ENCODE assay signal across 10 cellular contexts in the genomic region with DNA sequence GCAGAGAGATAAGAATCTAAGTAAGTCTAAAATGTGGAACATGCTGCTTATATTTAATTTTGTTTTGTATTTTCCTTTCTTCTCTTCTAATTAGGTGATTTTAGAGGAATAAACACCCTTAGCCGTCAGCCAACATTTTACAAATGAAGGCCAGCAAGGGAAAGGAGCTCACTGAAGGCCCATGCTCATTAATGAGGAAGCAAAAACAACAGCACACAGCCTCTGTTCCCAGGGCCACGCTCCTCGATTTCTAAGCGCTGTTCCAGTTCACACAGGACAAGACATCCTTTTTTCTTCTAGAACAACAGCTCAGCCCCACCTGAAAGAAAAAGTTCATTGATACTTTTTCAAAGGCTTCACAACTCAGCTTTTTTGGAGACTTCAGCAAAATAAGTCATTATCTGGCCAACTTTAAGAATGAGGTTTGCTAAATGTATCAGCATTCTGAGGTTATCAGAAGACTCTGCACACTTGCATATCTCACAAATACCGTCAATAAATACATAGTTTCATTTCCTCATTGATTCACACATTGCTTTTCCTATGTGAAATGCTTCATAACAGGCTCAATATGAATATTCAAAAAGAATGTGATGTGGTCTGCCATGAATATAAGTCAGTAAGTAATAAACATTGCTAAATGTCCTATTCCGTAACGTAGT. TPM values are rescaled to one million over a fixed set of nuclear protein-coding genes. Genes with fewer than 3 reads are reported as not detected.
DNase-seq lines count a peak whose midpoint lies in the region; ATAC-seq and TF ChIP-seq lines count a peak whose summit lies in the region.
"Had no signal": no experiment of that assay in that cellular context is flagged by ENCODE, and none has a peak within 500 bp of the region (broad histone marks: within the 10 kb centered on the region; RNA-seq: fewer than 3 reads in every experiment).

No MANE protein-coding gene starts in this region.

- no peaks in the 10 kb centered on the region for H3K27me3 ChIP-seq in BLaER1 treated with 17β-estradiol and CSF1 and Interleukin-3, amounts not matched to agents 10 nM and 100 nM
- H3K27me3 ChIP-seq in OCI-LY1 (ENCODE audit: insufficient read depth, low read length) (no peaks in the 10 kb centered on the region), lower lobe of right lung (ENCODE audit: low read depth) (peaks cover 3% of the 10 kb centered on the region), thyroid gland (no peaks in the 10 kb centered on the region)

- H3K9me3 ChIP-seq in BLaER1 treated with 17β-estradiol and CSF1 and Interleukin-3, amounts not matched to agents 10 nM and 100 nM (replicated peaks in 1 of 11) = peaks cover 23 to 30% (median 28%) of the 10 kb centered on the region in 11 experiments
- H3K9me3 ChIP-seq in OCI-LY1 (ENCODE audit: low read length) (peaks cover 16% of the 10 kb centered on the region), lower lobe of right lung (peaks cover 19% of the 10 kb centered on the region), thyroid gland (no peaks in the 10 kb centered on the region)

- DNase-seq in lower lobe of right lung (no peak), T1000 (lab: John Stamatoyannopoulos, UW) (no peak), thyroid gland (no peak)
- DNase-seq: IMR-90, NCI-H510A had no signal

- intact Hi-C loops in lower lobe of right lung (cut with DNase I) = no loop called here
- intact Hi-C loops in thyroid gland (cut with DNase I) = no loop called here

- H3K27ac ChIP-seq in BLaER1 treated with 17β-estradiol and CSF1 and Interleukin-3, amounts not matched to agents 10 nM and 100 nM = peak overlapping the region in 6 of 11 experiments; percentile 5 to 23 (median 18); a peak in 10 of 22 replicates
- H3K27ac ChIP-seq in OCI-LY1 (ENCODE audit: low read depth, low read length, poor library complexity, severe bottlenecking) = peak overlapping the region; percentile 19
- H3K27ac ChIP-seq in lower lobe of right lung = no peak overlapping the region
- no peak overlapping the region for H3K27ac ChIP-seq in thyroid gland

- H3K79me2 ChIP-seq in OCI-LY1 (ENCODE audit: insufficient read depth, low read length) = no peaks in the 10 kb centered on the region

- no peaks in the 10 kb centered on the region for H3F3A ChIP-seq in OCI-LY1 (ENCODE audit: insufficient read depth, low read length)

- TF ChIP-seq CTCF in OCI-LY1 (IDR thresholded peaks at IDR 0.05; ENCODE audit: low read length) (no peak), lower lobe of right lung (IDR thresholded peaks at IDR 0.05) (no peak), thyroid gland (IDR thresholded peaks at IDR 0.05) (no peak)

- peak; percentile 91 for ATAC-seq in GM19351 (IDR thresholded peaks at IDR 0.05; ENCODE audit: unreplicated experiment)
- peak; percentile 87 for ATAC-seq in HG02938 (IDR thresholded peaks at IDR 0.05; ENCODE audit: unreplicated experiment)
- ATAC-seq in lower lobe of right lung = no peak
- no peak for ATAC-seq in esophagus mucosa

- no peaks in the 10 kb centered on the region for H3K36me3 ChIP-seq in BLaER1 treated with 17β-estradiol and CSF1 and Interleukin-3, amounts not matched to agents 10 nM and 100 nM
- H3K36me3 ChIP-seq in OCI-LY1 (ENCODE audit: insufficient read depth, low read length) (no peaks in the 10 kb centered on the region), lower lobe of right lung (no peaks in the 10 kb centered on the region), thyroid gland (no peaks in the 10 kb centered on the region)

- peaks cover 24 to 34% (median 26%) of the 10 kb centered on the region in 10 experiments for H3K4me1 ChIP-seq in BLaER1 treated with 17β-estradiol and CSF1 and Interleukin-3, amounts not matched to agents 10 nM and 100 nM
- H3K4me1 ChIP-seq in OCI-LY1 (ENCODE audit: insufficient read depth, low read length, severe bottlenecking) = peaks cover 17% of the 10 kb centered on the region
- H3K4me1 ChIP-seq in lower lobe of right lung = no peaks in the 10 kb centered on the region
- H3K4me1 ChIP-seq in thyroid gland = no peaks in the 10 kb centered on the region

- H3K9me2 ChIP-seq in OCI-LY1 (ENCODE audit: low read depth, low read length) = no peaks in the 10 kb centered on the region

- peak overlapping the region; percentile 65 to 90 (median 80) for H3K4me2 ChIP-seq in BLaER1 treated with 17β-estradiol and CSF1 and Interleukin-3, amounts not matched to agents 10 nM and 100 nM
- peak overlapping the region; percentile 15; the same call in 1 of the 2 replicates for H3K4me2 ChIP-seq in OCI-LY1 (ENCODE audit: low read length)

- no peaks in the 10 kb centered on the region for H4K20me1 ChIP-seq in BLaER1 treated with 17β-estradiol and CSF1 and Interleukin-3, amounts not matched to agents 10 nM and 100 nM
- H4K20me1 ChIP-seq in OCI-LY1 (ENCODE audit: insufficient read depth, low read length) = no peaks in the 10 kb centered on the region

- H2AFZ ChIP-seq in OCI-LY1 (ENCODE audit: low read length) = 0 out of 2 replicates have a peak overlapping the region, but pooled peaks have one; percentile 9

- TF ChIP-seq POLR2A in thyroid gland (IDR thresholded peaks at IDR 0.05) = no peak

- H3K9ac ChIP-seq in BLaER1 treated with 17β-estradiol and CSF1 and Interleukin-3, amounts not matched to agents 10 nM and 100 nM = peak overlapping the region in 2 of 11 experiments; percentile 20 to 22; a peak in 3 of 22 replicates
- H3K9ac ChIP-seq in OCI-LY1 (ENCODE audit: low read length) = 0 out of 2 replicates have a peak overlapping the region, but pooled peaks have one; percentile 9

- WGBS in thyroid gland, 2 donors = 87 to 94% methylated on average over 7 of the region's 7 CpGs

- no peak overlapping the region for H3K4me3 ChIP-seq in BLaER1 treated with 17β-estradiol and CSF1 and Interleukin-3, amounts not matched to agents 10 nM and 100 nM
- H3K4me3 ChIP-seq in OCI-LY1 (ENCODE audit: low read depth, low read length, poor library complexity, severe bottlenecking) = no peak overlapping the region
- H3K4me3 ChIP-seq in lower lobe of right lung = no peak overlapping the region
- no peak overlapping the region for H3K4me3 ChIP-seq in thyroid gland (replicated peaks in 1 of 3)

RNA-seq across cellular contexts. Expression of gene SFMBT2, which starts 34.8 kb away (rescaled TPM):
- total RNA-seq in lower lobe of right lung (22.3 TPM), esophagus mucosa (1.3 TPM), thyroid gland (10 to 100 TPM in 2 of 4 donors, 1 to 10 TPM in 2; 7.1 to 13.2 (median 9.0) TPM)

Comparison
In these comparisons a context has a peak if more than half of its experiments do, and no peak if none do; other contexts are left out.
1. H3K27ac ChIP-seq: peak in BLaER1 treated with 17β-estradiol and CSF1 and Interleukin-3, amounts not matched to agents 10 nM and 100 nM (6 of 11) and OCI-LY1 (single experiment); none in lower lobe of right lung (single experiment) and thyroid gland (0 of 3).
2. ATAC-seq: peak in GM19351 (single experiment) and HG02938 (single experiment); none in lower lobe of right lung (0 of 2) and esophagus mucosa (single experiment).